In the genomic region with DNA sequence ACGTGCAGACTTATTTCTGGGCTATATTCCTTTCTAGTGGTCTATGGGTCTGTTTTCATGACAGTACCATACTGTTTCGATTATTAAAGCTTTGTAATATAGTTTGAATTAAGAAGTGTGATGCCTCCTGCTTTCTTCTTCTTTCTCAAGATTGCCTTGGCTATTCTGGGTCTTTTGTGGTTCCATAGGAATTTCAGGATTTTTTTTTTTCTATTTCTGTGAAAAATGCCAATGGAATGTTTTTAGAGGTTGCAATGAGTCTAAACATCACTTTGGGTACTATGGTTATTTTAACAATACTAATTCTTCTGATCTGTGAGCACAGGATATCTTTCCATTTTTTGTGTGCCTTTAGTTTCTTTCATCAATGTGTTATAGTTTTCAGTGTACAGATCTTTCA, we compare ENCODE assay signal across 16 cellular contexts.
DNase-seq lines count a peak whose midpoint lies in the region; ATAC-seq, FAIRE-seq and TF ChIP-seq lines count a peak whose summit lies in the region.
"Had no signal": no experiment of that assay in that cellular context is flagged by ENCODE, and none has a peak within 500 bp of the region (broad histone marks: within the 10 kb centered on the region; RNA-seq: fewer than 3 reads in every experiment).

No MANE protein-coding gene starts in this region.

- no peaks in the 10 kb centered on the region for H3K36me3 ChIP-seq in IMR-90 (ENCODE audit: control insufficient read depth, insufficient read depth, low read length)
- no peaks in the 10 kb centered on the region for H3K36me3 ChIP-seq in H1 (ENCODE audit: control insufficient read depth in 2 of 4, insufficient read depth in 4 of 4, low read length in 3 of 4)

- BruUV-seq in IMR-90 (replicated peaks; lab: Mats Ljungman, UMichigan) = no TSS peak

- no peak overlapping the region for H3K4me3 ChIP-seq in IMR-90 (ENCODE audit: insufficient read depth, low read depth, low read length)
- no peak overlapping the region for H3K4me3 ChIP-seq in H1 (ENCODE audit: extremely low read depth in 1 of 4, insufficient read depth in 2 of 4, low read depth in 3 of 4, low read length in 4 of 4)
- H3K4me3 ChIP-seq: GM12878 had no signal

- TF ChIP-seq CTCF in IMR-90 (conservative IDR thresholded peaks at IDR 0.05; ENCODE audit: low read depth, low read length) (no peak), H1 (IDR thresholded peaks at IDR 0.05; ENCODE audit: control extremely low read depth in 1 of 3, insufficient read depth in 1 of 3, low read depth in 1 of 3, low read length in 3 of 3) (no peak)

- no peaks in the 10 kb centered on the region for H3K79me2 ChIP-seq in H1 (ENCODE audit: control insufficient read depth in 1 of 2, insufficient read depth in 2 of 2, low read length in 2 of 2)

- intact Hi-C loops in IMR-90 (cut with micrococcal nuclease) (no loop called here), cardiac septum (cut with DNase I) (no loop called here)

- no peaks in the 10 kb centered on the region for H3K23me2 ChIP-seq in H1 (ENCODE audit: low read depth, low read length)

- H4K20me1 ChIP-seq in IMR-90 (ENCODE audit: insufficient read depth, low read length) (no peaks in the 10 kb centered on the region), H1 (replicated peaks in 1 of 2; ENCODE audit: control insufficient read depth in 1 of 2, insufficient read depth in 2 of 2, low read length in 2 of 2) (no peaks in the 10 kb centered on the region)

- TF ChIP-seq RAD21 in IMR-90 (IDR thresholded peaks at IDR 0.05; ENCODE audit: low read length) = no peak
- TF ChIP-seq RAD21 in H1 (IDR thresholded peaks at IDR 0.05 in 1 of 2, conservative IDR thresholded peaks at IDR 0.05 in 1 of 2; ENCODE audit: low read depth in 2 of 2, low read length in 2 of 2) = no peak

- CTCF ChIA-PET in IMR-90 (lab: Yijun Ruan, JAX) (no interaction called here), H1 (lab: Charles Lee; ENCODE audit: partially characterized antibody) (no interaction called here)

- no peak overlapping the region for H3K23ac ChIP-seq in IMR-90 (ENCODE audit: low read depth, low read length)
- H3K23ac ChIP-seq in H1 (ENCODE audit: insufficient read length) = no peak overlapping the region

- peaks cover 2% of the 10 kb centered on the region; the same call in 1 of the 2 replicates for H3K4me1 ChIP-seq in IMR-90 (ENCODE audit: control insufficient read depth, insufficient read depth, low read length)
- H3K4me1 ChIP-seq in H1 (replicated peaks in 1 of 4; ENCODE audit: control insufficient read depth in 3 of 4, insufficient read depth in 4 of 4, low read length in 3 of 4) = no peaks in the 10 kb centered on the region

- TF ChIP-seq EP300 in H1 (IDR thresholded peaks at IDR 0.05; ENCODE audit: borderline replicate concordance in 1 of 2, low read depth in 2 of 2, low read length in 2 of 2) = no peak

- H2AK5ac ChIP-seq in IMR-90 (ENCODE audit: low read depth, low read length) (no peak overlapping the region), H1 (ENCODE audit: low read depth, low read length) (no peak overlapping the region)

- in situ Hi-C loops in IMR-90 (cut with MboI; ENCODE audit: low sequenced_read_pairs) = no loop called here

- whole genome bisulfite sequencing in IMR-90 (ENCODE audit: extremely low coverage in 2 of 2, insufficient read length in 1 of 2), 2 experiments = no CpG with 5 or more reads among the region's 2 CpGs
- WGBS in H1 (ENCODE audit: extremely low coverage in 1 of 2, insufficient coverage in 1 of 2, insufficient read length in 1 of 2, insufficient replicate concordance in 2 of 2, low coverage in 1 of 2, low lambda C conversion rate in 2 of 2, missing lambda C conversion rate in 1 of 2), 2 experiments = 82% methylated on average over 2 of the region's 2 CpGs; no CpG with 5 or more reads in 1 of the 2 experiments

- H3K4ac ChIP-seq in IMR-90 (ENCODE audit: low read depth, low read length) (no peak overlapping the region), H1 (replicated peaks; ENCODE audit: insufficient read length, low read depth, low read length) (no peak overlapping the region)

- dilution Hi-C loops in IMR-90 (cut with HindIII; ENCODE audit: low sequenced_read_pairs, unreplicated experiment) = no loop called here

- no peak overlapping the region for H3K18ac ChIP-seq in IMR-90 (ENCODE audit: low read depth, low read length)
- H3K18ac ChIP-seq in H1 (ENCODE audit: extremely low read depth, low read length) = no peak overlapping the region

- H2BK5ac ChIP-seq in IMR-90 (ENCODE audit: low read depth, low read length, poor library complexity, severe bottlenecking) (no peak overlapping the region), H1 (ENCODE audit: low read depth, low read length) (no peak overlapping the region)

- peak; percentile 33 for DNase-seq in EL
- DNase-seq in IMR-90 = peak; percentile 22
- no peak for DNase-seq in H1 (ENCODE audit: low read depth in 1 of 2, low spot score in 2 of 2)
- DNase-seq in cardiac septum (ENCODE audit: low spot score) = no peak
- no peak for DNase-seq in NCI-H1694 (lab: John Stamatoyannopoulos, UW)
- no peak for DNase-seq in activated CD4-positive, alpha-beta T cell treated with anti-CD3 and anti-CD28 coated beads, Interleukin-2, amount 50 U/mL, for 4 hours
- DNase-seq: CD8-positive, alpha-beta T cell; COR-L47; DND-41; GOT3; KG1 had no signal

- no peak overlapping the region for H3K9ac ChIP-seq in IMR-90 (ENCODE audit: low read depth, low read length)
- no peak overlapping the region for H3K9ac ChIP-seq in H1 (replicated peaks in 1 of 4; ENCODE audit: extremely low read depth in 1 of 4, low read depth in 3 of 4, low read length in 3 of 4)

- H3K27ac ChIP-seq in IMR-90 (ENCODE audit: insufficient read depth, low read length) = no peak overlapping the region
- H3K27ac ChIP-seq in H1 (ENCODE audit: low read depth, low read length) = no peak overlapping the region

- ATAC-seq in IMR-90 (ENCODE audit: low read depth) (no peak), HG02571 (IDR thresholded peaks at IDR 0.05; ENCODE audit: unreplicated experiment) (no peak)
- ATAC-seq: CD8-positive, alpha-beta T cell; GM12878; HCT116 had no signal

- no peak overlapping the region for H2AFZ ChIP-seq in IMR-90 (replicated peaks; ENCODE audit: low read length, poor library complexity)
- no peak overlapping the region for H2AFZ ChIP-seq in H1 (ENCODE audit: low read length)

- H4K5ac ChIP-seq in IMR-90 (ENCODE audit: low read depth, low read length) (no peak overlapping the region), H1 (ENCODE audit: insufficient read length, low read depth, low read length) (no peak overlapping the region)

- H2AK9ac ChIP-seq in IMR-90 (replicated peaks; ENCODE audit: low read depth, low read length, poor library complexity) = no peak overlapping the region

- H2BK20ac ChIP-seq in IMR-90 (ENCODE audit: low read depth, low read length) (no peak overlapping the region), H1 (ENCODE audit: low read length) (no peak overlapping the region)

- H2BK120ac ChIP-seq in IMR-90 (ENCODE audit: low read depth, low read length) (no peak overlapping the region), H1 (replicated peaks; ENCODE audit: low read depth, low read length) (no peak overlapping the region)

- H3K79me1 ChIP-seq in IMR-90 (ENCODE audit: low read depth in 1 of 2, low read length in 2 of 2) = no peaks in the 10 kb centered on the region
- H3K79me1 ChIP-seq in H1 (ENCODE audit: low read depth, low read length) = no peaks in the 10 kb centered on the region

- H3K4me2 ChIP-seq in IMR-90 (ENCODE audit: low read depth, low read length) (no peak overlapping the region), H1 (ENCODE audit: insufficient read depth in 1 of 2, low read depth in 2 of 2, low read length in 2 of 2) (no peak overlapping the region)

- H3K14ac ChIP-seq in IMR-90 (replicated peaks; ENCODE audit: low read depth, low read length) = no peak overlapping the region
- no peak overlapping the region for H3K14ac ChIP-seq in H1 (ENCODE audit: insufficient read length)

- no peak overlapping the region for H2BK15ac ChIP-seq in IMR-90 (ENCODE audit: low read depth, low read length)
- no peak overlapping the region for H2BK15ac ChIP-seq in H1 (ENCODE audit: low read length)

- POLR2A ChIA-PET in IMR-90 (lab: Charles Lee; ENCODE audit: unreplicated experiment) (no interaction called here), H1 (lab: Charles Lee; ENCODE audit: partially characterized antibody) (no interaction called here)

- H4K91ac ChIP-seq in IMR-90 (ENCODE audit: insufficient read depth, low read depth, low read length) (no peak overlapping the region), H1 (replicated peaks; ENCODE audit: insufficient read length, low read length) (no peak overlapping the region)

- H3K9me1 ChIP-seq in IMR-90 (ENCODE audit: insufficient read depth, low read length) = no peaks in the 10 kb centered on the region

- H3K27me3 ChIP-seq in IMR-90 (ENCODE audit: control insufficient read depth, insufficient read depth, low read length) = no peaks in the 10 kb centered on the region
- H3K27me3 ChIP-seq in H1 (replicated peaks in 1 of 4; ENCODE audit: control insufficient read depth in 3 of 4, extremely low read depth in 1 of 4, insufficient read depth in 3 of 4, low read length in 3 of 4) = no peaks in the 10 kb centered on the region

- H2BK12ac ChIP-seq in H1 (ENCODE audit: low read depth, low read length) = no peak overlapping the region

- H3K56ac ChIP-seq in IMR-90 (ENCODE audit: extremely low read depth, insufficient read depth, low read length) (no peak overlapping the region), H1 (replicated peaks; ENCODE audit: insufficient read length, low read depth, low read length) (no peak overlapping the region)

- no peaks in the 10 kb centered on the region for H3K9me3 ChIP-seq in IMR-90 (ENCODE audit: control insufficient read depth, insufficient read depth, low read length)
- no peaks in the 10 kb centered on the region for H3K9me3 ChIP-seq in H1 (ENCODE audit: insufficient read depth in 2 of 2, low read depth in 1 of 2, low read length in 1 of 2)

- no peak overlapping the region for H4K8ac ChIP-seq in IMR-90 (ENCODE audit: low read depth in 2 of 2, low read length in 2 of 2)
- H4K8ac ChIP-seq in H1 (ENCODE audit: extremely low read depth, insufficient read depth, low read length) = no peak overlapping the region

- TF ChIP-seq POLR2A in IMR-90 (IDR thresholded peaks at IDR 0.05; ENCODE audit: low read depth, low read length) (no peak), H1 (IDR thresholded peaks at IDR 0.05; ENCODE audit: control extremely low read depth in 1 of 2, low read depth in 2 of 2, low read length in 2 of 2) (no peak)

- FAIRE-seq in H1 (lab: Jason Lieb, UNC) = peak; percentile 69
- FAIRE-seq: D721Med, GM12878, GM18507 had no signal

TF ChIP-seq in IMR-90, 13 proteins besides CTCF, POLR2A, EP300 and RAD21 (continues in another document):
- TF ChIP-seq MAFK (IDR thresholded peaks at IDR 0.05; ENCODE audit: low read depth, low read length) (no peak), RCOR1 (IDR thresholded peaks at IDR 0.05; ENCODE audit: insufficient replicate concordance, low read length) (no peak)

TF ChIP-seq in H1, 55 proteins besides CTCF, POLR2A, EP300 and RAD21 (continues in another document):
- TF ChIP-seq HDAC6 (IDR thresholded peaks at IDR 0.05; ENCODE audit: low read depth, low read length) = no peak
- no peak for TF ChIP-seq EZH2 (IDR thresholded peaks at IDR 0.05; ENCODE audit: low read depth, low read length, severe bottlenecking)
- TF ChIP-seq ASH2L (IDR thresholded peaks at IDR 0.05; ENCODE audit: low read length) = no peak
- no peak for TF ChIP-seq RNF2 (IDR thresholded peaks at IDR 0.05; ENCODE audit: borderline replicate concordance, low read depth, low read length, missing control alignments, poor library complexity, severe bottlenecking)

Comparison
In these comparisons a context has a peak if more than half of its experiments do, and no peak if none do; other contexts are left out.
1. DNase-seq: peak in EL (single experiment) and IMR-90 (single experiment); none in H1 (0 of 2), cardiac septum (single experiment), NCI-H1694 (single experiment) and activated CD4-positive, alpha-beta T cell treated with anti-CD3 and anti-CD28 coated beads, Interleukin-2, amount 50 U/mL, for 4 hours (0 of 2).